Comparison of ENCODE assay signal across 9 cellular contexts in genomic region chr13:33194820-33195692, GRCh38.
DNase-seq lines count a peak whose midpoint lies in the region; ATAC-seq, FAIRE-seq and TF ChIP-seq lines count a peak whose summit lies in the region.
"Had no signal": no experiment of that assay in that cellular context is flagged by ENCODE, and none has a peak within 500 bp of the region (broad histone marks: within the 10 kb centered on the region; RNA-seq: fewer than 3 reads in every experiment).

No MANE protein-coding gene starts in this region.

- H3K9me3 Mint-ChIP-seq in activated naive CD4-positive, alpha-beta T cell treated with anti-CD3 and anti-CD28 coated beads, Interleukin-2, amount 10 ng/mL, durations not matched to agents 7 days and 5 days = no peaks in the 10 kb centered on the region

- DNase-seq in A549 (ENCODE audit: low read depth in 1 of 2, low spot score in 1 of 2) (peak in 1 of 2 experiments; percentile 46), astrocyte of the cerebellum (ENCODE audit: low read depth) (peak; percentile 88), lower leg skin (ENCODE audit: low spot score in 2 of 2) (no peak)
- no peak for DNase-seq in activated naive CD4-positive, alpha-beta T cell treated with anti-CD3 and anti-CD28 coated beads, Interleukin-2, amount 10 ng/mL, durations not matched to agents 7 days and 5 days
- DNase-seq in activated T-cell treated with anti-CD3 and anti-CD28 coated beads, Interleukin-2, amount 50 U/mL, for 1 hour = no peak

- H3K27ac Mint-ChIP-seq in activated naive CD4-positive, alpha-beta T cell treated with anti-CD3 and anti-CD28 coated beads, Interleukin-2, amount 10 ng/mL, durations not matched to agents 7 days and 5 days = no peak overlapping the region
- H3K27ac Mint-ChIP-seq: activated naive CD8-positive, alpha-beta T cell had no signal

- no peak overlapping the region for H3K4me3 Mint-ChIP-seq in activated naive CD4-positive, alpha-beta T cell treated with anti-CD3 and anti-CD28 coated beads, Interleukin-2, amount 10 ng/mL, durations not matched to agents 7 days and 5 days
- H3K4me3 Mint-ChIP-seq: activated naive CD8-positive, alpha-beta T cell had no signal

- H3K4me3 ChIP-seq in A549 = no peak overlapping the region
- no peak overlapping the region for H3K4me3 ChIP-seq in astrocyte of the cerebellum (ENCODE audit: low read depth, low read length)
- H3K4me3 ChIP-seq in muscle layer of duodenum (ENCODE audit: low read depth in 1 of 2, low read length in 2 of 2) = peak overlapping the region in 1 of 2 donors; percentile 22
- H3K4me3 ChIP-seq in lower leg skin (ENCODE audit: low read depth, poor library complexity, severe bottlenecking) = no peak overlapping the region

- 80% methylated on average over 8 of the region's 8 CpGs for WGBS in A549 (ENCODE audit: missing lambda C conversion rate)
- 53 to 62% methylated on average over 8 of the region's 8 CpGs for WGBS in lower leg skin, 2 donors

- H3K27ac ChIP-seq in A549 = 0 out of 6 replicates have a peak overlapping the region, but pooled peaks of 1 of the 2 experiments have one; percentile 30
- peak overlapping the region; percentile 70 for H3K27ac ChIP-seq in muscle layer of duodenum (ENCODE audit: low read length)

- TF ChIP-seq POLR2A in A549 (IDR thresholded peaks at IDR 0.05; ENCODE audit: low read length) (no peak), lower leg skin (IDR thresholded peaks at IDR 0.05) (no peak)

- no peak for FAIRE-seq in A549 (lab: Jason Lieb, UNC)

- no peaks in the 10 kb centered on the region for H3K27me3 ChIP-seq in muscle layer of duodenum (ENCODE audit: low read depth, low read length)

- H3K27me3 Mint-ChIP-seq in activated naive CD4-positive, alpha-beta T cell treated with anti-CD3 and anti-CD28 coated beads, Interleukin-2, amount 10 ng/mL, durations not matched to agents 7 days and 5 days = no peaks in the 10 kb centered on the region

- no peak for TF ChIP-seq EP300 in A549 (IDR thresholded peaks at IDR 0.05)

- peak in 1 of 2 experiments; percentile 55; a peak in 3 of 6 replicates for ATAC-seq in A549
- ATAC-seq in GM19043 (IDR thresholded peaks at IDR 0.05; ENCODE audit: low read depth, unreplicated experiment) = peak; percentile 82
- ATAC-seq in HG03135 (IDR thresholded peaks at IDR 0.05; ENCODE audit: unreplicated experiment) = peak; percentile 82

- H3K4me1 Mint-ChIP-seq in activated naive CD4-positive, alpha-beta T cell treated with anti-CD3 and anti-CD28 coated beads, Interleukin-2, amount 10 ng/mL, durations not matched to agents 7 days and 5 days = peaks cover 3% of the 10 kb centered on the region

- in situ Hi-C loops in astrocyte of the cerebellum (cut with HindIII; ENCODE audit: low sequenced_read_pairs) = no loop called here

- no peaks in the 10 kb centered on the region for H3K36me3 Mint-ChIP-seq in activated naive CD4-positive, alpha-beta T cell treated with anti-CD3 and anti-CD28 coated beads, Interleukin-2, amount 10 ng/mL, durations not matched to agents 7 days and 5 days
- H3K36me3 Mint-ChIP-seq: activated naive CD8-positive, alpha-beta T cell had no signal

- CTCF ChIA-PET in A549 (lab: Yijun Ruan, JAX) = interaction anchor here (1.0 kb wide), 1 partner anchor 33 kb away, joined by 3 read pairs; no protein-coding TSS in a partner anchor
- CTCF ChIA-PET in activated naive CD4-positive, alpha-beta T cell treated with anti-CD3 and anti-CD28 coated beads, Interleukin-2, amount 10 ng/mL, durations not matched to agents 7 days and 5 days (lab: Charles Lee) = no interaction called here

- POLR2A ChIA-PET in A549 (lab: Yijun Ruan, JAX) = no interaction called here

- intact Hi-C loops in lower leg skin (cut with DNase I; ENCODE audit: low total_unique reads) = no loop called here

- H3K4me1 ChIP-seq in A549 (peaks cover 12% of the 10 kb centered on the region; the same call in 2 of the 3 replicates), muscle layer of duodenum (ENCODE audit: control insufficient read depth in 1 of 2, insufficient read depth in 2 of 2, low read length in 2 of 2) (peaks cover 12 to 43% of the 10 kb centered on the region in 2 donors)

- TF ChIP-seq CTCF in A549 (IDR thresholded peaks at IDR 0.05) (no peak), astrocyte of the cerebellum (IDR thresholded peaks at IDR 0.05; ENCODE audit: low read depth, low read length, missing control alignments) (no peak), lower leg skin (IDR thresholded peaks at IDR 0.05) (no peak)

- no peak for TF ChIP-seq RAD21 in A549 (conservative IDR thresholded peaks at IDR 0.05 in 1 of 2, IDR thresholded peaks at IDR 0.05 in 1 of 2)

- no peaks in the 10 kb centered on the region for H3K9me3 ChIP-seq in A549
- no peaks in the 10 kb centered on the region for H3K9me3 ChIP-seq in muscle layer of duodenum (ENCODE audit: control insufficient read depth in 1 of 2, low read length in 2 of 2)

- H3K36me3 ChIP-seq in muscle layer of duodenum (ENCODE audit: control insufficient read depth in 1 of 2, insufficient read depth in 2 of 2, low read length in 2 of 2) = peaks cover 0 to 5% of the 10 kb centered on the region in 2 donors

- H3K4me2 ChIP-seq in A549 = peak overlapping the region; percentile 47

TF ChIP-seq in A549, 52 proteins besides CTCF, POLR2A, EP300 and RAD21:
- TF ChIP-seq MAFK (IDR thresholded peaks at IDR 0.05; ENCODE audit: partially characterized antibody) (peak; percentile 54), CEBPB (IDR thresholded peaks at IDR 0.05) (peak in 1 of 2 experiments; percentile 22; a peak in 1 of 4 replicates), FOXS1 (CRISPR knock-in tag; IDR thresholded peaks at IDR 0.05) (no peak), ESRRA (IDR thresholded peaks at IDR 0.05; ENCODE audit: borderline replicate concordance, low read length) (no peak), BCL3 (IDR thresholded peaks at IDR 0.05) (no peak)
